Comparison of ENCODE assay signal across 15 cellular contexts in genomic region chr3:183587337-183587736, GRCh38. TPM values are rescaled to one million over a fixed set of nuclear protein-coding genes. Genes with fewer than 3 reads are reported as not detected.
DNase-seq lines count a peak whose midpoint lies in the region; ATAC-seq and TF ChIP-seq lines count a peak whose summit lies in the region.
"Had no signal": no experiment of that assay in that cellular context is flagged by ENCODE, and none has a peak within 500 bp of the region (broad histone marks: within the 10 kb centered on the region; RNA-seq: fewer than 3 reads in every experiment).

No MANE protein-coding gene starts in this region.

- no peaks in the 10 kb centered on the region for H3K36me3 ChIP-seq in naive thymus-derived CD4-positive, alpha-beta T cell (ENCODE audit: control insufficient read depth in 2 of 3, insufficient read depth in 3 of 3, low read length in 3 of 3)
- no peaks in the 10 kb centered on the region for H3K36me3 ChIP-seq in GM23248 (ENCODE audit: low read depth)
- no peaks in the 10 kb centered on the region for H3K36me3 ChIP-seq in hepatocyte (replicated peaks; ENCODE audit: insufficient read depth, low read depth)
- H3K36me3 ChIP-seq in mesendoderm (ENCODE audit: control insufficient read depth, insufficient read depth, low read length), result no peaks in the 10 kb centered on the region

- CTCF ChIA-PET in activated CD4-positive, alpha-beta T cell treated with anti-CD3 and anti-CD28 coated beads, Interleukin-2, amount 10 ng/mL, durations not matched to agents 7 days and 5 days (lab: Charles Lee), result interaction anchor here (0.5 to 0.8 kb wide), 2 partner anchors 31 to 44 kb away, joined by 3 to 4 read pairs; no protein-coding TSS in a partner anchor
- CTCF ChIA-PET in naive thymus-derived CD4-positive, alpha-beta T cell (lab: Charles Lee), result interaction anchor here (0.6 kb wide), 2 partner anchors 10 to 719 kb away, joined by 3 read pairs; no protein-coding TSS in a partner anchor

- peak overlapping the region; percentile 90 for H3K27ac Mint-ChIP-seq in activated CD4-positive, alpha-beta T cell treated with anti-CD3 and anti-CD28 coated beads, Interleukin-2, amount 10 ng/mL, durations not matched to agents 7 days and 5 days
- H3K27ac Mint-ChIP-seq in activated naive CD8-positive, alpha-beta T cell, result peak overlapping the region; percentile 89
- peak overlapping the region; percentile 76 to 95 (median 84) for H3K27ac Mint-ChIP-seq in naive thymus-derived CD4-positive, alpha-beta T cell
- H3K27ac Mint-ChIP-seq: HFFc6 had no signal

- no peak overlapping the region for H3K18ac ChIP-seq in mesendoderm (ENCODE audit: low read length)

- peak overlapping the region; percentile 4 for H3K4me3 Mint-ChIP-seq in activated CD4-positive, alpha-beta T cell treated with anti-CD3 and anti-CD28 coated beads, Interleukin-2, amount 10 ng/mL, durations not matched to agents 7 days and 5 days
- peak overlapping the region; percentile 1 for H3K4me3 Mint-ChIP-seq in activated naive CD8-positive, alpha-beta T cell
- H3K4me3 Mint-ChIP-seq in naive thymus-derived CD4-positive, alpha-beta T cell, result peak overlapping the region; percentile 50 to 83 (median 73)
- H3K4me3 Mint-ChIP-seq: HFFc6 had no signal

- peaks cover 11 to 46% of the 10 kb centered on the region in 2 donors for H3K4me1 ChIP-seq in naive thymus-derived CD4-positive, alpha-beta T cell (ENCODE audit: control insufficient read depth in 2 of 2, insufficient read depth in 2 of 2, low read length in 2 of 2)
- H3K4me1 ChIP-seq in GM23248 (ENCODE audit: insufficient read depth) (peaks cover 7% of the 10 kb centered on the region), hepatocyte (ENCODE audit: insufficient read depth) (peaks cover 27% of the 10 kb centered on the region), mesendoderm (ENCODE audit: control insufficient read depth, low read depth, low read length) (peaks cover 17% of the 10 kb centered on the region)
- H3K4me1 ChIP-seq: A549 had no signal

- no peaks in the 10 kb centered on the region for H3F3A ChIP-seq in GM23248 (ENCODE audit: insufficient read depth)

- H3K9me3 Mint-ChIP-seq in activated CD4-positive, alpha-beta T cell treated with anti-CD3 and anti-CD28 coated beads, Interleukin-2, amount 10 ng/mL, durations not matched to agents 7 days and 5 days, result peaks cover 6% of the 10 kb centered on the region
- H3K9me3 Mint-ChIP-seq in activated naive CD8-positive, alpha-beta T cell (ENCODE audit: low read depth), result no peaks in the 10 kb centered on the region
- H3K9me3 Mint-ChIP-seq in naive thymus-derived CD4-positive, alpha-beta T cell, result peaks cover 0 to 3% (median 0%) of the 10 kb centered on the region in 11 donors
- H3K9me3 Mint-ChIP-seq: HFFc6 had no signal

- no peak overlapping the region for H2BK5ac ChIP-seq in mesendoderm (ENCODE audit: low read length)

- no peaks in the 10 kb centered on the region for H3K79me1 ChIP-seq in mesendoderm (ENCODE audit: low read length)

- no peak overlapping the region for H3K23ac ChIP-seq in mesendoderm (ENCODE audit: low read length)

- no peak overlapping the region for H3K4me2 ChIP-seq in GM23248 (ENCODE audit: unreplicated experiment)
- H3K4me2 ChIP-seq in hepatocyte, result no peak overlapping the region
- no peak overlapping the region for H3K4me2 ChIP-seq in mesendoderm (ENCODE audit: low read length)
- H3K4me2 ChIP-seq: A549 had no signal

- H4K8ac ChIP-seq in mesendoderm (ENCODE audit: low read depth, low read length), result no peak overlapping the region

- ATAC-seq in naive thymus-derived CD4-positive, alpha-beta T cell, result peak; percentile 64
- ATAC-seq: A549, SK-N-SH treated with all-trans-retinoic acid at 6 μM for 48 hours had no signal

- H2BK15ac ChIP-seq in mesendoderm (replicated peaks; ENCODE audit: low read depth), result no peak overlapping the region

- H3K9me2 ChIP-seq in GM23248 (ENCODE audit: insufficient read depth), result no peaks in the 10 kb centered on the region
- no peaks in the 10 kb centered on the region for H3K9me2 ChIP-seq in hepatocyte (replicated peaks; ENCODE audit: insufficient read depth)

- H3K4me1 Mint-ChIP-seq in activated CD4-positive, alpha-beta T cell treated with anti-CD3 and anti-CD28 coated beads, Interleukin-2, amount 10 ng/mL, durations not matched to agents 7 days and 5 days, result peaks cover 48% of the 10 kb centered on the region
- peaks cover 43% of the 10 kb centered on the region for H3K4me1 Mint-ChIP-seq in activated naive CD8-positive, alpha-beta T cell (ENCODE audit: low read depth)
- H3K4me1 Mint-ChIP-seq in naive thymus-derived CD4-positive, alpha-beta T cell, result peaks cover 36 to 86% (median 66%) of the 10 kb centered on the region in 7 donors

- intact Hi-C loops in naive thymus-derived CD4-positive, alpha-beta T cell (cut with micrococcal nuclease), result loop anchor here (2.0 kb wide), 3 partner anchors 33 to 71 kb away; partner anchors contain the start of genes KLHL24 (in 1 of the 2) and KLHL6 (in 1 of the 2)

- H3K79me2 ChIP-seq in GM23248 (ENCODE audit: insufficient read depth) (no peaks in the 10 kb centered on the region), hepatocyte (no peaks in the 10 kb centered on the region), mesendoderm (ENCODE audit: control insufficient read depth, insufficient read depth, low read length) (no peaks in the 10 kb centered on the region)

- no peaks in the 10 kb centered on the region for H4K20me1 ChIP-seq in GM23248 (ENCODE audit: insufficient read depth)
- H4K20me1 ChIP-seq in hepatocyte (ENCODE audit: insufficient read depth, poor library complexity, severe bottlenecking), result no peaks in the 10 kb centered on the region

- H3K27ac ChIP-seq in naive thymus-derived CD4-positive, alpha-beta T cell (ENCODE audit: low read depth, low read length), result peak overlapping the region; percentile 43
- no peak overlapping the region for H3K27ac ChIP-seq in GM23248
- H3K27ac ChIP-seq in hepatocyte, result no peak overlapping the region
- no peak overlapping the region for H3K27ac ChIP-seq in mesendoderm (ENCODE audit: low read depth, low read length)
- H3K27ac ChIP-seq: A549, testis had no signal

- H4K5ac ChIP-seq in mesendoderm (ENCODE audit: low read length), result no peak overlapping the region

- H2AFZ ChIP-seq in GM23248 (no peak overlapping the region), hepatocyte (no peak overlapping the region)

- no peak for TF ChIP-seq POLR2A in NB4 (IDR thresholded peaks at IDR 0.05; ENCODE audit: extremely low read depth, insufficient read length)

- H3K9me3 ChIP-seq in naive thymus-derived CD4-positive, alpha-beta T cell (ENCODE audit: control insufficient read depth in 2 of 3, low read length in 3 of 3), result no peaks in the 10 kb centered on the region
- H3K9me3 ChIP-seq in GM23248 (ENCODE audit: low read depth) (no peaks in the 10 kb centered on the region), hepatocyte (ENCODE audit: low read depth) (no peaks in the 10 kb centered on the region)
- H3K9me3 ChIP-seq: A549, testis had no signal

- no peaks in the 10 kb centered on the region for H3K27me3 Mint-ChIP-seq in activated CD4-positive, alpha-beta T cell treated with anti-CD3 and anti-CD28 coated beads, Interleukin-2, amount 10 ng/mL, durations not matched to agents 7 days and 5 days
- no peaks in the 10 kb centered on the region for H3K27me3 Mint-ChIP-seq in activated naive CD8-positive, alpha-beta T cell
- H3K27me3 Mint-ChIP-seq in naive thymus-derived CD4-positive, alpha-beta T cell, result no peaks in the 10 kb centered on the region

- H2AK5ac ChIP-seq in mesendoderm (ENCODE audit: low read length), result no peak overlapping the region

- no peak overlapping the region for H3K9ac ChIP-seq in GM23248
- no peak overlapping the region for H3K9ac ChIP-seq in mesendoderm (ENCODE audit: low read length)

- 57 to 68% methylated on average over 2 of the region's 2 CpGs for WGBS in GM23248 (ENCODE audit: low coverage in 1 of 2, low lambda C conversion rate in 2 of 2, missing lambda C conversion rate in 2 of 2), 2 experiments
- WGBS in hepatocyte (ENCODE audit: low lambda C conversion rate, missing lambda C conversion rate), result 89% methylated on average over 2 of the region's 2 CpGs
- WGBS in mesendoderm (ENCODE audit: extremely low coverage, insufficient coverage, low lambda C conversion rate), result no CpG with 5 or more reads among the region's 2 CpGs

- TF ChIP-seq CTCF in NB4 (IDR thresholded peaks at IDR 0.05; ENCODE audit: low read depth, low read length) (no peak), hepatocyte (IDR thresholded peaks at IDR 0.05; ENCODE audit: poor library complexity) (no peak)

- no peaks in the 10 kb centered on the region for H3K27me3 ChIP-seq in naive thymus-derived CD4-positive, alpha-beta T cell (ENCODE audit: control insufficient read depth in 2 of 2, insufficient read depth in 2 of 2, low read length in 2 of 2)
- H3K27me3 ChIP-seq in GM23248 (replicated peaks; ENCODE audit: insufficient read depth) (no peaks in the 10 kb centered on the region; the same call in 1 of the 2 replicates), hepatocyte (no peaks in the 10 kb centered on the region), mesendoderm (ENCODE audit: insufficient read depth, low read length, poor library complexity) (no peaks in the 10 kb centered on the region)
- H3K27me3 ChIP-seq: testis had no signal

- H3K4me3 ChIP-seq in NB4 (ENCODE audit: low read depth, low read length) (no peak overlapping the region), GM23248 (no peak overlapping the region), hepatocyte (no peak overlapping the region), mesendoderm (ENCODE audit: low read length) (no peak overlapping the region)
- H3K4me3 ChIP-seq in naive thymus-derived CD4-positive, alpha-beta T cell (ENCODE audit: low read length), result no peak overlapping the region
- H3K4me3 ChIP-seq: A549, testis had no signal

- H3K4ac ChIP-seq in mesendoderm (ENCODE audit: low read depth, low read length), result no peak overlapping the region

- peak; percentile 16 for DNase-seq in activated CD4-positive, alpha-beta T cell treated with anti-CD3 and anti-CD28 coated beads, Interleukin-2, amount 10 ng/mL, durations not matched to agents 7 days and 5 days
- DNase-seq in activated CD4-positive, alpha-beta T cell treated with anti-CD3 and anti-CD28 coated beads, Interleukin-2, amount 50 U/mL, for 1 hour, result no peak
- DNase-seq in NB4 (ENCODE audit: low read depth) (peak; percentile 55), GM23248 (no peak), hepatocyte (ENCODE audit: low spot score) (no peak), mesendoderm (no peak)
- peak in 5 of 9 donors; percentile 10 to 29 (median 16) for DNase-seq in naive thymus-derived CD4-positive, alpha-beta T cell
- DNase-seq: HFFc6, NCI-H1092, NCI-H526 treated with DMSO at 0.1 percent for 48 hours, retina, testis had no signal

- H3K36me3 Mint-ChIP-seq in activated CD4-positive, alpha-beta T cell treated with anti-CD3 and anti-CD28 coated beads, Interleukin-2, amount 10 ng/mL, durations not matched to agents 7 days and 5 days (ENCODE audit: low read depth), result peaks cover 7% of the 10 kb centered on the region
- H3K36me3 Mint-ChIP-seq in activated naive CD8-positive, alpha-beta T cell, result no peaks in the 10 kb centered on the region
- H3K36me3 Mint-ChIP-seq in naive thymus-derived CD4-positive, alpha-beta T cell, result peaks cover 0 to 9% (median 0%) of the 10 kb centered on the region in 5 donors

- no peak overlapping the region for H2BK120ac ChIP-seq in mesendoderm (ENCODE audit: low read depth, low read length)

- H3K56ac ChIP-seq in mesendoderm (ENCODE audit: low read length), result no peak overlapping the region

- in situ Hi-C loops in GM23248 (cut with MboI), result no loop called here

- POLR2A ChIA-PET in activated CD4-positive, alpha-beta T cell treated with anti-CD3 and anti-CD28 coated beads, Interleukin-2, amount 10 ng/mL, durations not matched to agents 7 days and 5 days (lab: Charles Lee), result no interaction called here
- POLR2A ChIA-PET in naive thymus-derived CD4-positive, alpha-beta T cell (lab: Charles Lee), result interaction anchor here (1.1 to 2.4 kb wide), 3 partner anchors 32 to 49 kb away, joined by 3 to 22 read pairs (median 6); partner anchors contain the start of genes KLHL24 and KLHL6

RNA-seq across cellular contexts. Expression of gene KLHL6, which starts 31.8 kb away (rescaled TPM):
- 10 to 100 TPM; 40.4 to 41.2 TPM for total RNA-seq in activated CD4-positive, alpha-beta T cell treated with anti-CD3 and anti-CD28 coated beads, Interleukin-2, amount 10 ng/mL, durations not matched to agents 7 days and 5 days
- total RNA-seq in naive thymus-derived CD4-positive, alpha-beta T cell, result 10 to 100 TPM; 37.7 to 72.9 (median 41.5) TPM
- 10 to 100 TPM; 25.8 to 32.9 TPM for polyA plus RNA-seq in naive thymus-derived CD4-positive, alpha-beta T cell
- not detected in 2 replicates for total RNA-seq in GM23248 (2014; rRNA removed; shearing (Covaris generic))
- not detected in 2 replicates for polyA plus RNA-seq in GM23248 (2016; fragmentation: Nextera tagmentation; extraction: Ambion mirVana)
- 0.16 and 0.17 TPM in 2 replicates for total RNA-seq in hepatocyte
- 0.04 TPM in 1 of 2 replicates, not detected in the other for polyA plus RNA-seq in hepatocyte
- polyA plus RNA-seq in mesendoderm (2013, experiment 1 of 2), result 0.08 TPM
- 0.06 TPM for polyA plus RNA-seq in mesendoderm (2013, experiment 2 of 2)
- total RNA-seq: HFFc6 had no signal
- polyA plus RNA-seq: A549 had no signal

RNA-seq across cellular contexts. Expression of gene KLHL24, which starts 48.1 kb away (rescaled TPM):
- total RNA-seq in activated CD4-positive, alpha-beta T cell treated with anti-CD3 and anti-CD28 coated beads, Interleukin-2, amount 10 ng/mL, durations not matched to agents 7 days and 5 days, result 10 to 100 TPM; 19.2 to 19.6 TPM
- 100 to 1,000 TPM in 4 of 5 experiments, 10 to 100 TPM in 1; 25.3 to 161 (median 129) TPM for total RNA-seq in naive thymus-derived CD4-positive, alpha-beta T cell
- 10 to 100 TPM; 57.8 to 59.6 TPM for polyA plus RNA-seq in naive thymus-derived CD4-positive, alpha-beta T cell
- total RNA-seq in GM23248 (2014; rRNA removed; shearing (Covaris generic)), result 13.2 and 18.3 TPM in 2 replicates
- polyA plus RNA-seq in GM23248 (2016; fragmentation: Nextera tagmentation; extraction: Ambion mirVana) (10.1 and 11.7 TPM in 2 replicates), hepatocyte (29.6 and 29.7 TPM in 2 replicates)
- total RNA-seq in hepatocyte, result 106 and 107 TPM in 2 replicates
- polyA plus RNA-seq in mesendoderm (2013, experiment 1 of 2), result 6.1 TPM
- polyA plus RNA-seq in mesendoderm (2013, experiment 2 of 2), result 5.2 TPM

Comparison
In these comparisons a context has a peak if more than half of its experiments do, and no peak if none do; other contexts are left out.
1. DNase-seq: peak in activated CD4-positive, alpha-beta T cell treated with anti-CD3 and anti-CD28 coated beads, Interleukin-2, amount 10 ng/mL, durations not matched to agents 7 days and 5 days (single experiment), NB4 (single experiment) and naive thymus-derived CD4-positive, alpha-beta T cell (5 of 9); none in activated CD4-positive, alpha-beta T cell treated with anti-CD3 and anti-CD28 coated beads, Interleukin-2, amount 50 U/mL, for 1 hour (single experiment), GM23248 (single experiment), hepatocyte (single experiment) and mesendoderm (single experiment).
2. H3K4me3 Mint-ChIP-seq: peak in every context shown above with its lines; median percentile 73 in naive thymus-derived CD4-positive, alpha-beta T cell; 4 in activated CD4-positive, alpha-beta T cell treated with anti-CD3 and anti-CD28 coated beads, Interleukin-2, amount 10 ng/mL, durations not matched to agents 7 days and 5 days; 1 in activated naive CD8-positive, alpha-beta T cell.
3. RNA of gene KLHL6, which starts 31.8 kb away (total RNA-seq): 37.7 to 72.9 TPM in naive thymus-derived CD4-positive, alpha-beta T cell and 40.4 to 41.2 TPM in activated CD4-positive, alpha-beta T cell treated with anti-CD3 and anti-CD28 coated beads, Interleukin-2, amount 10 ng/mL, durations not matched to agents 7 days and 5 days; 0.16 to 0.17 TPM in hepatocyte and not detected in GM23248; every median in the first group is over 10 times any median in the second.
4. Peak in every context shown above with its lines, with median percentiles within 50 percentile points of each other: H3K27ac Mint-ChIP-seq.